In the genomic region with DNA sequence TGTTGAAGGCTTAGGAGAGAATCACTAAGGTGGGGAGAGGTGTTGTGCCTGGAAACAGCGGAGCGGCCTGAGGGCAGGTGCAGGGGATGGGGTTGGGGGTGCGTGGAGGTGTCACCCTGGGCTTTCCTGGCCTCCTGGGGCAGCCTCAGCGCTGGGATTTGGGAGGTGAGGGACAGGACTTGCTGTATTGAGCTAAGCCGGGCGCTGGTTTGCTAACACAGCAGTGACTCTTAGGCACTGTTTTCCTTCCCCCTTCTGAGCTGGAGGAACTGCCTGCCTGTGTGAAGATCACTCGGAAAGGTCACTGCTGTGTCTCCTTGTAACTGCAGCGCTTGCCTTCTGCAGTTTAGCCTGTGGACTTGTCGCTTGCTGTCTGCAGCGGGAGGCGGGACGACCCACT, we compare ENCODE assay signal across 23 cellular contexts. TPM values are rescaled to one million over a fixed set of nuclear protein-coding genes. Genes with fewer than 3 reads are reported as not detected.
"Had no signal": no experiment of that assay in that cellular context is flagged by ENCODE, and none has a peak within 500 bp of the region (broad histone marks: within the 10 kb centered on the region; RNA-seq: fewer than 3 reads in every experiment).

No MANE protein-coding gene starts in this region.

- H3K27me3 Mint-ChIP-seq: memory B cell, progenitor cell of endocrine pancreas had no signal

- H3K36me3 Mint-ChIP-seq: natural killer cell; stimulated activated effector memory CD8-positive, alpha-beta T cell treated with anti-CD3 and anti-CD28 coated beads, Interleukin-12 subunit alpha, Interleukin-12 subunit beta, amount 100 ng/mL, for 72 hours had no signal

- DNase-seq: effector CD8-positive, alpha-beta T cell; foreskin keratinocyte; heart left ventricle; kidney; left lung; natural killer cell; stimulated activated CD4-positive, alpha-beta T cell treated with anti-CD3 and anti-CD28 coated beads, Interleukin-2, amount 100 ng/mL, for 24 hours; stimulated activated CD4-positive, alpha-beta T cell treated with anti-CD3 and anti-CD28 coated beads, Interleukin-4, amount 100 ng/mL, for 24 hours; stimulated activated naive CD4-positive, alpha-beta T cell treated with Interleukin-2 at 50 U/mL for 16 hours; stomach; thyroid gland; trophoblast cell had no signal

- H3K9ac ChIP-seq: parathyroid adenoma had no signal

- H3K9me3 Mint-ChIP-seq: natural killer cell; neural crest cell; stimulated activated effector memory CD8-positive, alpha-beta T cell treated with anti-CD3 and anti-CD28 coated beads, Interleukin-12 subunit alpha, Interleukin-12 subunit beta, amount 100 ng/mL, for 72 hours had no signal

- H3K4me1 Mint-ChIP-seq: memory B cell, neural crest cell had no signal

- H3K4me2 ChIP-seq: hepatocyte, smooth muscle cell had no signal

- H3K9me3 ChIP-seq: esophagus muscularis mucosa, left lung, stomach, thyroid gland had no signal

- H3K4me3 Mint-ChIP-seq: memory B cell; natural killer cell; neural crest cell; stimulated activated effector memory CD8-positive, alpha-beta T cell treated with anti-CD3 and anti-CD28 coated beads, Interleukin-12 subunit alpha, Interleukin-12 subunit beta, amount 100 ng/mL, for 72 hours had no signal

- H3K4me3 ChIP-seq: esophagus muscularis mucosa, gastroesophageal sphincter, heart left ventricle, hepatocyte, left lung, lung, smooth muscle cell, stomach, thyroid gland had no signal

- H2AFZ ChIP-seq: hepatocyte, parathyroid adenoma had no signal

- H3K27ac Mint-ChIP-seq: memory B cell; natural killer cell; progenitor cell of endocrine pancreas; stimulated activated effector memory CD8-positive, alpha-beta T cell treated with anti-CD3 and anti-CD28 coated beads, Interleukin-12 subunit alpha, Interleukin-12 subunit beta, amount 100 ng/mL, for 72 hours had no signal

- H3K36me3 ChIP-seq: thyroid gland had no signal

- H3K27me3 ChIP-seq: esophagus muscularis mucosa, foreskin keratinocyte, gastroesophageal sphincter, heart left ventricle, hepatocyte, left lung, stomach, thyroid gland had no signal

- H3K27ac ChIP-seq: esophagus muscularis mucosa, foreskin keratinocyte, gastroesophageal sphincter, heart left ventricle, hepatocyte, left lung, parathyroid adenoma, stomach, thyroid gland had no signal

- H3K4me1 ChIP-seq: esophagus muscularis mucosa, foreskin keratinocyte, gastroesophageal sphincter, heart left ventricle, left lung, parathyroid adenoma, stomach, thyroid gland had no signal

RNA-seq across cellular contexts. Expression of a gene that starts 21.2 kb away (rescaled TPM):
- total RNA-seq: mononuclear cell, natural killer cell had no signal
